Comparison of ENCODE assay signal across 8 cellular contexts in the genomic region with DNA sequence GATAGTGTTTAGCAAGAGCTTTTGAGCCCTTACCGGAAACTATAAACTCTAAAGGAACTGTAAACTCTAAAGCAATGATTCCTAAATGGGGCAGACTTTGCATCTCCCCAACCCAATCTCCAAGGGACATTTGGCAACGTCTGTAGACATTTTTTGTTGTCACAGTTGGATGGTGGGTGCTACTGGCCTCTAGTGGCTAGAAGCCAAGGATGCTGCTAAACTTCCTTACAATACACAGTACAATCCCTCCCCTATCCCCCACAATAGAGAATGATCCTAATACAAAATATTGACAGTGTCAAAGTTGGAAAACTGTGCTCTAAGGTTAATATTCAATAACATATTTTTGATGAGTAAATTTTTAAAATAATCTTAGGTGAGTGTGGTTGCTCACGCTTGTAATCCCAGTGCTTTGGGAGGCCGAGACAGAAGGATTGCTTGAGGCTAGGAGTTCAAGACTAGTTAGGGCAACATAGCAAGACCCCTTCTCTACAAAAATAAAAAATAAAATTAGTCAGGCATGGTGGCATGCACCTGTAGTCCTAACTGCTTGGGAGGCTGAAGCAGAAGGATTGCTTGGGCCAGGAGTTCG.
DNase-seq lines count a peak whose midpoint lies in the region; ATAC-seq and TF ChIP-seq lines count a peak whose summit lies in the region.

No MANE protein-coding gene starts in this region.

- ATAC-seq in PC-3 (peak; percentile 57), left colon (peak; percentile 73), GM18519 (IDR thresholded peaks at IDR 0.05; ENCODE audit: low FRiP score, unreplicated experiment) (no peak)

- peak; percentile 88 for TF ChIP-seq CTCF in PC-3 (conservative IDR thresholded peaks at IDR 0.05; ENCODE audit: low read depth, low read length)
- peak in 4 of 5 experiments; percentile 9 to 30 (median 14) for TF ChIP-seq CTCF in tibial nerve (IDR thresholded peaks at IDR 0.05)

- H3K36me3 ChIP-seq in H7 (replicated peaks; ENCODE audit: control insufficient read depth, insufficient read depth, low read length): no peaks in the 10 kb centered on the region
- H3K36me3 ChIP-seq in PC-3 (ENCODE audit: low read depth, low read length): no peaks in the 10 kb centered on the region
- H3K36me3 ChIP-seq in tibial nerve: peaks cover 0 to 10% (median 0%) of the 10 kb centered on the region in 3 donors

- DNase-seq in SIG-M5 treated with dmso at 0.1 percent for 504 hours (lab: John Stamatoyannopoulos, UW; ENCODE audit: unreplicated experiment): peak; percentile 55
- no peak for DNase-seq in SIG-M5 (lab: John Stamatoyannopoulos, UW)
- peak; percentile 41 for DNase-seq in H7
- peak; percentile 67 for DNase-seq in PC-3
- peak; percentile 44 for DNase-seq in astrocyte of the hippocampus (ENCODE audit: low read depth, low spot score)
- no peak for DNase-seq in left colon
- DNase-seq in tibial nerve (ENCODE audit: low spot score in 2 of 2): no peak

- no peak overlapping the region for H3K9ac ChIP-seq in PC-3 (ENCODE audit: low read length)

- H3K9me3 ChIP-seq in PC-3 (ENCODE audit: low read length) (no peaks in the 10 kb centered on the region), tibial nerve (peaks cover 0 to 8% (median 0%) of the 10 kb centered on the region in 4 donors)

- no TSS peak for BruUV-seq in PC-3 (replicated peaks; lab: Mats Ljungman, UMichigan)

- POLR2A ChIA-PET in PC-3 (lab: Charles Lee; ENCODE audit: unreplicated experiment): no interaction called here

- no peak overlapping the region for H3K4me2 ChIP-seq in PC-3 (ENCODE audit: low read length)

- TF ChIP-seq EP300 in tibial nerve (IDR thresholded peaks at IDR 0.05): no peak

- H3K4me3 ChIP-seq in H7 (ENCODE audit: insufficient read depth, low read depth, low read length) (no peak overlapping the region), PC-3 (ENCODE audit: low read length) (no peak overlapping the region), tibial nerve (no peak overlapping the region)

- H3K4me1 ChIP-seq in PC-3 (ENCODE audit: insufficient read depth, low read length) (peaks cover 30% of the 10 kb centered on the region), tibial nerve (no peaks in the 10 kb centered on the region)

- WGBS in tibial nerve, 2 donors: 72 to 73% methylated on average over 5 of the region's 5 CpGs

- H3K27me3 ChIP-seq in H7 (ENCODE audit: control insufficient read depth, insufficient read depth, low read length): no peaks in the 10 kb centered on the region
- H3K27me3 ChIP-seq in PC-3 (ENCODE audit: low read length): no peaks in the 10 kb centered on the region
- H3K27me3 ChIP-seq in tibial nerve: no peaks in the 10 kb centered on the region

- H2AFZ ChIP-seq in PC-3 (ENCODE audit: low read length): no peak overlapping the region

- H3F3A ChIP-seq in PC-3 (ENCODE audit: low read length, unreplicated experiment): no peaks in the 10 kb centered on the region

- no peaks in the 10 kb centered on the region for H3K9me2 ChIP-seq in PC-3 (replicated peaks; ENCODE audit: low read length)

- no peak for TF ChIP-seq POLR2A in tibial nerve (IDR thresholded peaks at IDR 0.05)

- no peak overlapping the region for H3K27ac ChIP-seq in PC-3 (ENCODE audit: low read length)
- H3K27ac ChIP-seq in tibial nerve: no peak overlapping the region

- H3K79me2 ChIP-seq in PC-3 (ENCODE audit: low read length): peaks cover 63% of the 10 kb centered on the region

- no peaks in the 10 kb centered on the region for H4K20me1 ChIP-seq in PC-3 (ENCODE audit: low read length)

- intact Hi-C loops in PC-3 (cut with micrococcal nuclease) (loop anchor here (10.0 kb wide), 2 partner anchors 278 to 348 kb away; no protein-coding TSS in a partner anchor), left colon (cut with DNase I, micrococcal nuclease) (loop anchor here in 1 of 2 donors (5.0 kb wide), 1 partner anchor 74 kb away; no protein-coding TSS in a partner anchor)

- CTCF ChIA-PET in PC-3 (lab: Charles Lee): no interaction called here

Comparison
In these comparisons a context has a peak if more than half of its experiments do, and no peak if none do; other contexts are left out.
1. DNase-seq: peak in SIG-M5 treated with dmso at 0.1 percent for 504 hours (single experiment), H7 (single experiment), PC-3 (single experiment) and astrocyte of the hippocampus (single experiment); none in SIG-M5 (single experiment), left colon (0 of 2) and tibial nerve (0 of 2).